1 cellular context compared by ENCODE assay signal in genomic region chr16:85551319-85551978, GRCh38.
TF ChIP-seq lines count a peak whose summit lies in the region.

No MANE protein-coding gene starts in this region.

TF ChIP-seq in HepG2, 621 proteins besides CTCF, POLR2A, EP300 and RAD21 (continued from another document and continues in another):
- TF ChIP-seq LRRFIP1 (CRISPR knock-in tag; conservative IDR thresholded peaks at IDR 0.05) (no peak), ZNF761 (CRISPR knock-in tag; conservative IDR thresholded peaks at IDR 0.05) (0 out of 2 replicates have a peak, but pooled peaks have one; percentile 50), HDAC1 (CRISPR knock-in tag; IDR thresholded peaks at IDR 0.05) (peak; percentile 16), ZBTB33 (CRISPR knock-in tag; IDR thresholded peaks at IDR 0.05) (peak; percentile 96), SMAD1 (CRISPR knock-in tag; IDR thresholded peaks at IDR 0.05; ENCODE audit: borderline replicate concordance, low read depth) (peak; percentile 57; the same call in 1 of the 2 replicates), ZBTB7A (CRISPR knock-in tag; IDR thresholded peaks at IDR 0.05) (peak; percentile 34; the same call in 1 of the 2 replicates), NCOR1 (IDR thresholded peaks at IDR 0.05; ENCODE audit: borderline replicate concordance, low read length) (no peak), MYNN (CRISPR knock-in tag; IDR thresholded peaks at IDR 0.05; ENCODE audit: low read depth) (0 out of 2 replicates have a peak, but pooled peaks have one; percentile 28), SIN3B (IDR thresholded peaks at IDR 0.05; ENCODE audit: low read length) (no peak), MAFG (CRISPR knock-in tag; IDR thresholded peaks at IDR 0.05) (no peak), ZBTB38 (CRISPR knock-in tag; IDR thresholded peaks at IDR 0.05) (peak; percentile 78), ZNF326 (CRISPR knock-in tag; IDR thresholded peaks at IDR 0.05; ENCODE audit: borderline replicate concordance) (peak; percentile 53; the same call in 1 of the 2 replicates), GATAD1 (CRISPR knock-in tag; IDR thresholded peaks at IDR 0.05) (peak; percentile 17; the same call in 1 of the 2 replicates), THAP7 (CRISPR knock-in tag; IDR thresholded peaks at IDR 0.05) (0 out of 2 replicates have a peak, but pooled peaks have one; percentile 48), NFKB2 (CRISPR knock-in tag; IDR thresholded peaks at IDR 0.05; ENCODE audit: borderline replicate concordance) (no peak)
- TF ChIP-seq, protein P1, sequence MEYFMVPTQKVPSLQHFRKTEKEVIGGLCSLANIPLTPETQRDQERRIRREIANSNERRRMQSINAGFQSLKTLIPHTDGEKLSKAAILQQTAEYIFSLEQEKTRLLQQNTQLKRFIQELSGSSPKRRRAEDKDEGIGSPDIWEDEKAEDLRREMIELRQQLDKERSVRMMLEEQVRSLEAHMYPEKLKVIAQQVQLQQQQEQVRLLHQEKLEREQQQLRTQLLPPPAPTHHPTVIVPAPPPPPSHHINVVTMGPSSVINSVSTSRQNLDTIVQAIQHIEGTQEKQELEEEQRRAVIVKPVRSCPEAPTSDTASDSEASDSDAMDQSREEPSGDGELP (IDR thresholded peaks at IDR 0.05; ENCODE audit: borderline replicate concordance, low read depth) = peak; percentile 59; the same call in 1 of the 2 replicates
- TF ChIP-seq, protein P2, sequence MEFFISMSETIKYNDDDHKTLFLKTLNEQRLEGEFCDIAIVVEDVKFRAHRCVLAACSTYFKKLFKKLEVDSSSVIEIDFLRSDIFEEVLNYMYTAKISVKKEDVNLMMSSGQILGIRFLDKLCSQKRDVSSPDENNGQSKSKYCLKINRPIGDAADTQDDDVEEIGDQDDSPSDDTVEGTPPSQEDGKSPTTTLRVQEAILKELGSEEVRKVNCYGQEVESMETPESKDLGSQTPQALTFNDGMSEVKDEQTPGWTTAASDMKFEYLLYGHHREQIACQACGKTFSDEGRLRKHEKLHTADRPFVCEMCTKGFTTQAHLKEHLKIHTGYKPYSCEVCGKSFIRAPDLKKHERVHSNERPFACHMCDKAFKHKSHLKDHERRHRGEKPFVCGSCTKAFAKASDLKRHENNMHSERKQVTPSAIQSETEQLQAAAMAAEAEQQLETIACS (CRISPR knock-in tag; IDR thresholded peaks at IDR 0.05) = no peak
- TF ChIP-seq, protein P3, sequence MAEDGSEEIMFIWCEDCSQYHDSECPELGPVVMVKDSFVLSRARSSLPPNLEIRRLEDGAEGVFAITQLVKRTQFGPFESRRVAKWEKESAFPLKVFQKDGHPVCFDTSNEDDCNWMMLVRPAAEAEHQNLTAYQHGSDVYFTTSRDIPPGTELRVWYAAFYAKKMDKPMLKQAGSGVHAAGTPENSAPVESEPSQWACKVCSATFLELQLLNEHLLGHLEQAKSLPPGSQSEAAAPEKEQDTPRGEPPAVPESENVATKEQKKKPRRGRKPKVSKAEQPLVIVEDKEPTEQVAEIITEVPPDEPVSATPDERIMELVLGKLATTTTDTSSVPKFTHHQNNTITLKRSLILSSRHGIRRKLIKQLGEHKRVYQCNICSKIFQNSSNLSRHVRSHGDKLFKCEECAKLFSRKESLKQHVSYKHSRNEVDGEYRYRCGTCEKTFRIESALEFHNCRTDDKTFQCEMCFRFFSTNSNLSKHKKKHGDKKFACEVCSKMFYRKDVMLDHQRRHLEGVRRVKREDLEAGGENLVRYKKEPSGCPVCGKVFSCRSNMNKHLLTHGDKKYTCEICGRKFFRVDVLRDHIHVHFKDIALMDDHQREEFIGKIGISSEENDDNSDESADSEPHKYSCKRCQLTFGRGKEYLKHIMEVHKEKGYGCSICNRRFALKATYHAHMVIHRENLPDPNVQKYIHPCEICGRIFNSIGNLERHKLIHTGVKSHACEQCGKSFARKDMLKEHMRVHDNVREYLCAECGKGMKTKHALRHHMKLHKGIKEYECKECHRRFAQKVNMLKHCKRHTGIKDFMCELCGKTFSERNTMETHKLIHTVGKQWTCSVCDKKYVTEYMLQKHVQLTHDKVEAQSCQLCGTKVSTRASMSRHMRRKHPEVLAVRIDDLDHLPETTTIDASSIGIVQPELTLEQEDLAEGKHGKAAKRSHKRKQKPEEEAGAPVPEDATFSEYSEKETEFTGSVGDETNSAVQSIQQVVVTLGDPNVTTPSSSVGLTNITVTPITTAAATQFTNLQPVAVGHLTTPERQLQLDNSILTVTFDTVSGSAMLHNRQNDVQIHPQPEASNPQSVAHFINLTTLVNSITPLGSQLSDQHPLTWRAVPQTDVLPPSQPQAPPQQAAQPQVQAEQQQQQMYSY (CRISPR knock-in tag; IDR thresholded peaks at IDR 0.05) = no peak
- TF ChIP-seq, protein P4, sequence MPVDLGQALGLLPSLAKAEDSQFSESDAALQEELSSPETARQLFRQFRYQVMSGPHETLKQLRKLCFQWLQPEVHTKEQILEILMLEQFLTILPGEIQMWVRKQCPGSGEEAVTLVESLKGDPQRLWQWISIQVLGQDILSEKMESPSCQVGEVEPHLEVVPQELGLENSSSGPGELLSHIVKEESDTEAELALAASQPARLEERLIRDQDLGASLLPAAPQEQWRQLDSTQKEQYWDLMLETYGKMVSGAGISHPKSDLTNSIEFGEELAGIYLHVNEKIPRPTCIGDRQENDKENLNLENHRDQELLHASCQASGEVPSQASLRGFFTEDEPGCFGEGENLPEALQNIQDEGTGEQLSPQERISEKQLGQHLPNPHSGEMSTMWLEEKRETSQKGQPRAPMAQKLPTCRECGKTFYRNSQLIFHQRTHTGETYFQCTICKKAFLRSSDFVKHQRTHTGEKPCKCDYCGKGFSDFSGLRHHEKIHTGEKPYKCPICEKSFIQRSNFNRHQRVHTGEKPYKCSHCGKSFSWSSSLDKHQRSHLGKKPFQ (CRISPR knock-in tag; IDR thresholded peaks at IDR 0.05; ENCODE audit: insufficient replicate concordance) = peak; percentile 87
- TF ChIP-seq, protein P5, sequence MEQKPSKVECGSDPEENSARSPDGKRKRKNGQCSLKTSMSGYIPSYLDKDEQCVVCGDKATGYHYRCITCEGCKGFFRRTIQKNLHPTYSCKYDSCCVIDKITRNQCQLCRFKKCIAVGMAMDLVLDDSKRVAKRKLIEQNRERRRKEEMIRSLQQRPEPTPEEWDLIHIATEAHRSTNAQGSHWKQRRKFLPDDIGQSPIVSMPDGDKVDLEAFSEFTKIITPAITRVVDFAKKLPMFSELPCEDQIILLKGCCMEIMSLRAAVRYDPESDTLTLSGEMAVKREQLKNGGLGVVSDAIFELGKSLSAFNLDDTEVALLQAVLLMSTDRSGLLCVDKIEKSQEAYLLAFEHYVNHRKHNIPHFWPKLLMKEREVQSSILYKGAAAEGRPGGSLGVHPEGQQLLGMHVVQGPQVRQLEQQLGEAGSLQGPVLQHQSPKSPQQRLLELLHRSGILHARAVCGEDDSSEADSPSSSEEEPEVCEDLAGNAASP (CRISPR knock-in tag; IDR thresholded peaks at IDR 0.05; ENCODE audit: borderline replicate concordance) = 0 out of 2 replicates have a peak, but pooled peaks have one; percentile 24
- TF ChIP-seq, protein P6, sequence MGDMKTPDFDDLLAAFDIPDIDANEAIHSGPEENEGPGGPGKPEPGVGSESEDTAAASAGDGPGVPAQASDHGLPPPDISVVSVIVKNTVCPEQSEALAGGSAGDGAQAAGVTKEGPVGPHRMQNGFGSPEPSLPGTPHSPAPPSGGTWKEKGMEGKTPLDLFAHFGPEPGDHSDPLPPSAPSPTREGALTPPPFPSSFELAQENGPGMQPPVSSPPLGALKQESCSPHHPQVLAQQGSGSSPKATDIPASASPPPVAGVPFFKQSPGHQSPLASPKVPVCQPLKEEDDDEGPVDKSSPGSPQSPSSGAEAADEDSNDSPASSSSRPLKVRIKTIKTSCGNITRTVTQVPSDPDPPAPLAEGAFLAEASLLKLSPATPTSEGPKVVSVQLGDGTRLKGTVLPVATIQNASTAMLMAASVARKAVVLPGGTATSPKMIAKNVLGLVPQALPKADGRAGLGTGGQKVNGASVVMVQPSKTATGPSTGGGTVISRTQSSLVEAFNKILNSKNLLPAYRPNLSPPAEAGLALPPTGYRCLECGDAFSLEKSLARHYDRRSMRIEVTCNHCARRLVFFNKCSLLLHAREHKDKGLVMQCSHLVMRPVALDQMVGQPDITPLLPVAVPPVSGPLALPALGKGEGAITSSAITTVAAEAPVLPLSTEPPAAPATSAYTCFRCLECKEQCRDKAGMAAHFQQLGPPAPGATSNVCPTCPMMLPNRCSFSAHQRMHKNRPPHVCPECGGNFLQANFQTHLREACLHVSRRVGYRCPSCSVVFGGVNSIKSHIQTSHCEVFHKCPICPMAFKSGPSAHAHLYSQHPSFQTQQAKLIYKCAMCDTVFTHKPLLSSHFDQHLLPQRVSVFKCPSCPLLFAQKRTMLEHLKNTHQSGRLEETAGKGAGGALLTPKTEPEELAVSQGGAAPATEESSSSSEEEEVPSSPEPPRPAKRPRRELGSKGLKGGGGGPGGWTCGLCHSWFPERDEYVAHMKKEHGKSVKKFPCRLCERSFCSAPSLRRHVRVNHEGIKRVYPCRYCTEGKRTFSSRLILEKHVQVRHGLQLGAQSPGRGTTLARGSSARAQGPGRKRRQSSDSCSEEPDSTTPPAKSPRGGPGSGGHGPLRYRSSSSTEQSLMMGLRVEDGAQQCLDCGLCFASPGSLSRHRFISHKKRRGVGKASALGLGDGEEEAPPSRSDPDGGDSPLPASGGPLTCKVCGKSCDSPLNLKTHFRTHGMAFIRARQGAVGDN (CRISPR knock-in tag; IDR thresholded peaks at IDR 0.05) = peak; percentile 74
- TF ChIP-seq, protein P7, sequence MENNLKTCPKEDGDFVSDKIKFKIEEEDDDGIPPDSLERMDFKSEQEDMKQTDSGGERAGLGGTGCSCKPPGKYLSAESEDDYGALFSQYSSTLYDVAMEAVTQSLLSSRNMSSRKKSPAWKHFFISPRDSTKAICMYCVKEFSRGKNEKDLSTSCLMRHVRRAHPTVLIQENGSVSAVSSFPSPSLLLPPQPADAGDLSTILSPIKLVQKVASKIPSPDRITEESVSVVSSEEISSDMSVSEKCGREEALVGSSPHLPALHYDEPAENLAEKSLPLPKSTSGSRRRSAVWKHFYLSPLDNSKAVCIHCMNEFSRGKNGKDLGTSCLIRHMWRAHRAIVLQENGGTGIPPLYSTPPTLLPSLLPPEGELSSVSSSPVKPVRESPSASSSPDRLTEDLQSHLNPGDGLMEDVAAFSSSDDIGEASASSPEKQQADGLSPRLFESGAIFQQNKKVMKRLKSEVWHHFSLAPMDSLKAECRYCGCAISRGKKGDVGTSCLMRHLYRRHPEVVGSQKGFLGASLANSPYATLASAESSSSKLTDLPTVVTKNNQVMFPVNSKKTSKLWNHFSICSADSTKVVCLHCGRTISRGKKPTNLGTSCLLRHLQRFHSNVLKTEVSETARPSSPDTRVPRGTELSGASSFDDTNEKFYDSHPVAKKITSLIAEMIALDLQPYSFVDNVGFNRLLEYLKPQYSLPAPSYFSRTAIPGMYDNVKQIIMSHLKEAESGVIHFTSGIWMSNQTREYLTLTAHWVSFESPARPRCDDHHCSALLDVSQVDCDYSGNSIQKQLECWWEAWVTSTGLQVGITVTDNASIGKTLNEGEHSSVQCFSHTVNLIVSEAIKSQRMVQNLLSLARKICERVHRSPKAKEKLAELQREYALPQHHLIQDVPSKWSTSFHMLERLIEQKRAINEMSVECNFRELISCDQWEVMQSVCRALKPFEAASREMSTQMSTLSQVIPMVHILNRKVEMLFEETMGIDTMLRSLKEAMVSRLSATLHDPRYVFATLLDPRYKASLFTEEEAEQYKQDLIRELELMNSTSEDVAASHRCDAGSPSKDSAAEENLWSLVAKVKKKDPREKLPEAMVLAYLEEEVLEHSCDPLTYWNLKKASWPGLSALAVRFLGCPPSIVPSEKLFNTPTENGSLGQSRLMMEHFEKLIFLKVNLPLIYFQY (CRISPR knock-in tag; IDR thresholded peaks at IDR 0.05; ENCODE audit: borderline replicate concordance) = peak; percentile 69; the same call in 1 of the 2 replicates
